8 cellular contexts compared by ENCODE assay signal in genomic region chr12:8018666-8019581, GRCh38. TPM values are rescaled to one million over a fixed set of nuclear protein-coding genes. Genes with fewer than 3 reads are reported as not detected.
DNase-seq lines count a peak whose midpoint lies in the region; ATAC-seq and TF ChIP-seq lines count a peak whose summit lies in the region.

No MANE protein-coding gene starts in this region.

- no peak overlapping the region for H3K27ac ChIP-seq in foreskin keratinocyte
- H3K27ac ChIP-seq in prostate gland = no peak overlapping the region

- H3K4me1 ChIP-seq in foreskin keratinocyte (no peaks in the 10 kb centered on the region), prostate gland (replicated peaks) (no peaks in the 10 kb centered on the region)

- no peaks in the 10 kb centered on the region for H3K36me3 ChIP-seq in prostate gland

- peaks cover 7% of the 10 kb centered on the region for H3K4me1 Mint-ChIP-seq in activated naive CD4-positive, alpha-beta T cell treated with anti-CD3 and anti-CD28 coated beads for 36 hours (ENCODE audit: low read depth)
- H3K4me1 Mint-ChIP-seq in WTC11 = peaks cover 15% of the 10 kb centered on the region

- ATAC-seq in WTC11 (peak; percentile 94), foreskin keratinocyte (peak; percentile 55), HG03135 (IDR thresholded peaks at IDR 0.05; ENCODE audit: unreplicated experiment) (no peak)

- H3K9me3 ChIP-seq in prostate gland = no peaks in the 10 kb centered on the region

- no peak for TF ChIP-seq CTCF in WTC11 (IDR thresholded peaks at IDR 0.05)
- TF ChIP-seq CTCF in foreskin keratinocyte (conservative IDR thresholded peaks at IDR 0.05) = no peak
- no peak for TF ChIP-seq CTCF in prostate gland (IDR thresholded peaks at IDR 0.05)

- no peak for TF ChIP-seq POLR2A in prostate gland (IDR thresholded peaks at IDR 0.05)

- H3K27me3 ChIP-seq in foreskin keratinocyte = peaks cover 56% of the 10 kb centered on the region
- peaks cover 7% of the 10 kb centered on the region for H3K27me3 ChIP-seq in prostate gland (replicated peaks; ENCODE audit: insufficient read depth)

- intact Hi-C loops in activated naive CD4-positive, alpha-beta T cell treated with anti-CD3 and anti-CD28 coated beads for 36 hours (cut with micrococcal nuclease) = no loop called here
- intact Hi-C loops in prostate gland (cut with DNase I) = no loop called here

- no peak overlapping the region for H3K27ac Mint-ChIP-seq in activated naive CD4-positive, alpha-beta T cell treated with anti-CD3 and anti-CD28 coated beads for 36 hours
- peak overlapping the region; percentile 51; the same call in 1 of the 2 replicates for H3K27ac Mint-ChIP-seq in WTC11

- H3K27me3 Mint-ChIP-seq in activated naive CD4-positive, alpha-beta T cell treated with anti-CD3 and anti-CD28 coated beads for 36 hours (ENCODE audit: low read depth) = peaks cover 18% of the 10 kb centered on the region
- no peaks in the 10 kb centered on the region for H3K27me3 Mint-ChIP-seq in WTC11 (ENCODE audit: low read depth)

- POLR2A ChIA-PET in WTC11 (lab: Charles Lee) = no interaction called here

- no peaks in the 10 kb centered on the region for H3K9me3 Mint-ChIP-seq in activated naive CD4-positive, alpha-beta T cell treated with anti-CD3 and anti-CD28 coated beads for 36 hours
- no peaks in the 10 kb centered on the region for H3K9me3 Mint-ChIP-seq in WTC11

- 5% methylated on average over 58 of the region's 58 CpGs for WGBS in prostate gland

- H3K4me3 ChIP-seq in prostate gland = peak overlapping the region; percentile 3 to 18

- CTCF ChIA-PET in activated naive CD4-positive, alpha-beta T cell treated with anti-CD3 and anti-CD28 coated beads for 36 hours (lab: Charles Lee) = interaction anchor here (0.6 kb wide), 1 partner anchor 335 kb away, joined by 3 read pairs; no protein-coding TSS in a partner anchor
- CTCF ChIA-PET in WTC11 (lab: Charles Lee) = interaction anchor here (0.5 to 1.0 kb wide), 4 partner anchors 8 to 159 kb away, joined by 3 to 5 read pairs (median 4); partner anchors contain the start of gene C3AR1

- H3K36me3 Mint-ChIP-seq in activated naive CD4-positive, alpha-beta T cell treated with anti-CD3 and anti-CD28 coated beads for 36 hours (ENCODE audit: low read depth) = no peaks in the 10 kb centered on the region
- peaks cover 5% of the 10 kb centered on the region; the same call in 1 of the 2 replicates for H3K36me3 Mint-ChIP-seq in WTC11

- no peak for DNase-seq in activated naive CD4-positive, alpha-beta T cell treated with anti-CD3 and anti-CD28 coated beads for 36 hours
- DNase-seq in activated naive CD4-positive, alpha-beta T cell treated with Interleukin-2 at 50 U/mL for 16 hours = no peak
- DNase-seq in WTC11 (ENCODE audit: low spot score) (peak; percentile 93), foreskin keratinocyte (no peak), prostate gland (ENCODE audit: low spot score) (no peak), GM19240 (ENCODE audit: insufficient read length, low spot score) (no peak), NCI-H510A treated with DMSO at 0.1 percent for 48 hours (lab: John Stamatoyannopoulos, UW) (no peak)

- H3K4me3 Mint-ChIP-seq in activated naive CD4-positive, alpha-beta T cell treated with anti-CD3 and anti-CD28 coated beads for 36 hours = peak overlapping the region; percentile 58
- peak overlapping the region; percentile 73 for H3K4me3 Mint-ChIP-seq in WTC11

TF ChIP-seq in WTC11, 78 proteins besides CTCF, POLR2A, EP300 and RAD21 (continues in another document):
- TF ChIP-seq FOXP1 (CRISPR knock-in tag; IDR thresholded peaks at IDR 0.05; ENCODE audit: borderline replicate concordance) (peak; percentile 66; the same call in 1 of the 2 replicates), STAT6 (CRISPR knock-in tag; conservative IDR thresholded peaks at IDR 0.05; ENCODE audit: low read depth) (no peak), MXD4 (CRISPR knock-in tag; IDR thresholded peaks at IDR 0.05; ENCODE audit: borderline replicate concordance) (no peak), FOXP4 (CRISPR knock-in tag; IDR thresholded peaks at IDR 0.05) (peak; percentile 41), ATF2 (CRISPR knock-in tag; IDR thresholded peaks at IDR 0.05; ENCODE audit: borderline replicate concordance, low read depth) (no peak), ZNF121 (CRISPR knock-in tag; IDR thresholded peaks at IDR 0.05) (no peak), EMX1 (CRISPR knock-in tag; IDR thresholded peaks at IDR 0.05) (no peak), CREB1 (CRISPR knock-in tag; IDR thresholded peaks at IDR 0.05) (no peak), ZNF317 (CRISPR knock-in tag; IDR thresholded peaks at IDR 0.05; ENCODE audit: borderline replicate concordance, low read depth) (0 out of 2 replicates have a peak, but pooled peaks have one; percentile 48), ZNF423 (CRISPR knock-in tag; IDR thresholded peaks at IDR 0.05) (peak; percentile 69), CDX4 (CRISPR knock-in tag; IDR thresholded peaks at IDR 0.05; ENCODE audit: borderline replicate concordance) (no peak), SP1 (CRISPR knock-in tag; conservative IDR thresholded peaks at IDR 0.05) (peak; percentile 32)

RNA-seq across cellular contexts. Expression of gene FOXJ2, which starts 13.6 kb away (rescaled TPM):
- total RNA-seq in activated naive CD4-positive, alpha-beta T cell treated with anti-CD3 and anti-CD28 coated beads for 36 hours = 10 to 100 TPM; 17.6 to 17.7 TPM
- total RNA-seq in WTC11 (2021) = 10.3 to 12.7 TPM (median 10.4 TPM) in 3 replicates
- 9.7 and 10.0 TPM in 2 replicates for total RNA-seq in foreskin keratinocyte
- polyA plus RNA-seq in foreskin keratinocyte = 3.9 and 4.9 TPM in 2 replicates
- 10 to 100 TPM; 15.4 to 27.8 TPM for total RNA-seq in prostate gland

RNA-seq across cellular contexts. Expression of gene C3AR1, which starts 47.2 kb away (rescaled TPM):
- total RNA-seq in activated naive CD4-positive, alpha-beta T cell treated with anti-CD3 and anti-CD28 coated beads for 36 hours = under 1 TPM; 0.21 to 0.25 TPM
- total RNA-seq in WTC11 (2021) = 0.09 TPM in 2 of 3 replicates, not detected in the other
- 0.10 and 0.14 TPM in 2 replicates for total RNA-seq in foreskin keratinocyte
- polyA plus RNA-seq in foreskin keratinocyte = 0.12 and 0.18 TPM in 2 replicates
- 1 to 10 TPM; 1.5 to 3.4 TPM for total RNA-seq in prostate gland
